ENCODE assay signal across 1 cellular context in genomic region chr17:64134216-64134970, GRCh38.
TF ChIP-seq lines count a peak whose summit lies in the region.

No MANE protein-coding gene starts in this region.

TF ChIP-seq in HepG2, 621 proteins besides CTCF, POLR2A, EP300 and RAD21 (continued from another document and continues in another):
- no peak; the same call in 1 of the 2 replicates for TF ChIP-seq PRDM10 (CRISPR knock-in tag; IDR thresholded peaks at IDR 0.05; ENCODE audit: low read depth)
- TF ChIP-seq NFRKB (IDR thresholded peaks at IDR 0.05), result no peak
- TF ChIP-seq ZNF414 (CRISPR knock-in tag; IDR thresholded peaks at IDR 0.05), result peak; percentile 55; the same call in 1 of the 2 replicates
- TF ChIP-seq RERE (CRISPR knock-in tag; IDR thresholded peaks at IDR 0.05; ENCODE audit: low read depth), result no peak
- no peak for TF ChIP-seq ZNF230 (CRISPR knock-in tag; IDR thresholded peaks at IDR 0.05)
- TF ChIP-seq NKX3-1 (CRISPR knock-in tag; IDR thresholded peaks at IDR 0.05), result no peak
- no peak for TF ChIP-seq CENPX (CRISPR knock-in tag; IDR thresholded peaks at IDR 0.05)
- peak; percentile 53; the same call in 1 of the 2 replicates for TF ChIP-seq ZMAT3 (CRISPR knock-in tag; conservative IDR thresholded peaks at IDR 0.05)
- peak; percentile 46; the same call in 1 of the 2 replicates for TF ChIP-seq MEF2D (CRISPR knock-in tag; IDR thresholded peaks at IDR 0.05)
- no peak for TF ChIP-seq ZMYM4 (CRISPR knock-in tag; IDR thresholded peaks at IDR 0.05)
- TF ChIP-seq ZNF354B (CRISPR knock-in tag; IDR thresholded peaks at IDR 0.05), result no peak
- 0 out of 2 replicates have a peak, but pooled peaks have one; percentile 54 for TF ChIP-seq ZNF549 (CRISPR knock-in tag; IDR thresholded peaks at IDR 0.05)
- no peak for TF ChIP-seq E2F1 (CRISPR knock-in tag; IDR thresholded peaks at IDR 0.05)
- no peak for TF ChIP-seq ZNF282 (IDR thresholded peaks at IDR 0.05; ENCODE audit: partially characterized antibody)
- TF ChIP-seq CEBPG (CRISPR knock-in tag; IDR thresholded peaks at IDR 0.05), result peak; percentile 63
- TF ChIP-seq KDM6A (CRISPR knock-in tag; IDR thresholded peaks at IDR 0.05; ENCODE audit: low read depth), result no peak
- TF ChIP-seq AKAP8 (CRISPR knock-in tag; IDR thresholded peaks at IDR 0.05), result no peak
- no peak for TF ChIP-seq CHCHD3 (CRISPR knock-in tag; IDR thresholded peaks at IDR 0.05)
- no peak for TF ChIP-seq ZNF83 (CRISPR knock-in tag; IDR thresholded peaks at IDR 0.05; ENCODE audit: borderline replicate concordance)
- TF ChIP-seq TRAFD1 (CRISPR knock-in tag; IDR thresholded peaks at IDR 0.05; ENCODE audit: borderline replicate concordance), result no peak
- TF ChIP-seq SIX4 (CRISPR knock-in tag; IDR thresholded peaks at IDR 0.05), result no peak
- no peak for TF ChIP-seq SCMH1 (CRISPR knock-in tag; IDR thresholded peaks at IDR 0.05; ENCODE audit: borderline replicate concordance)
- TF ChIP-seq ZNF780A (CRISPR knock-in tag; IDR thresholded peaks at IDR 0.05), result no peak
- peak; percentile 65; the same call in 1 of the 2 replicates for TF ChIP-seq PITX1 (CRISPR knock-in tag; IDR thresholded peaks at IDR 0.05)
- peak; percentile 60; the same call in 1 of the 2 replicates for TF ChIP-seq LCORL (IDR thresholded peaks at IDR 0.05)
- TF ChIP-seq LCORL (CRISPR knock-in tag; IDR thresholded peaks at IDR 0.05), result peak; percentile 92
- TF ChIP-seq ARID4A (CRISPR knock-in tag; IDR thresholded peaks at IDR 0.05; ENCODE audit: borderline replicate concordance), result peak; percentile 42; the same call in 1 of the 2 replicates
- no peak for TF ChIP-seq ZSCAN25 (CRISPR knock-in tag; IDR thresholded peaks at IDR 0.05)
- no peak for TF ChIP-seq ZNF737 (CRISPR knock-in tag; IDR thresholded peaks at IDR 0.05; ENCODE audit: borderline replicate concordance)
- no peak for TF ChIP-seq DBP (CRISPR knock-in tag; IDR thresholded peaks at IDR 0.05; ENCODE audit: not compliant biosample characterization)
- 0 out of 2 replicates have a peak, but pooled peaks have one; percentile 30 for TF ChIP-seq NAIF1 (CRISPR knock-in tag; IDR thresholded peaks at IDR 0.05; ENCODE audit: borderline replicate concordance)
- no peak for TF ChIP-seq HBP1 (CRISPR knock-in tag; IDR thresholded peaks at IDR 0.05; ENCODE audit: low read depth)
- peak; percentile 84 for TF ChIP-seq HNF4A (CRISPR knock-in tag; IDR thresholded peaks at IDR 0.05)
- TF ChIP-seq RARA (CRISPR knock-in tag; IDR thresholded peaks at IDR 0.05), result peak; percentile 26; the same call in 1 of the 2 replicates
- peak; percentile 61; the same call in 1 of the 2 replicates for TF ChIP-seq SIX1 (CRISPR knock-in tag; IDR thresholded peaks at IDR 0.05; ENCODE audit: borderline replicate concordance)
- TF ChIP-seq ZNF468 (CRISPR knock-in tag; IDR thresholded peaks at IDR 0.05), result no peak
- no peak for TF ChIP-seq UBTF (CRISPR knock-in tag; IDR thresholded peaks at IDR 0.05)
- TF ChIP-seq ZNF430 (CRISPR knock-in tag; IDR thresholded peaks at IDR 0.05), result no peak
- no peak for TF ChIP-seq CBX5 (CRISPR knock-in tag; IDR thresholded peaks at IDR 0.05; ENCODE audit: borderline replicate concordance)
